ENCODE assay signal across 8 cellular contexts in the genomic region with DNA sequence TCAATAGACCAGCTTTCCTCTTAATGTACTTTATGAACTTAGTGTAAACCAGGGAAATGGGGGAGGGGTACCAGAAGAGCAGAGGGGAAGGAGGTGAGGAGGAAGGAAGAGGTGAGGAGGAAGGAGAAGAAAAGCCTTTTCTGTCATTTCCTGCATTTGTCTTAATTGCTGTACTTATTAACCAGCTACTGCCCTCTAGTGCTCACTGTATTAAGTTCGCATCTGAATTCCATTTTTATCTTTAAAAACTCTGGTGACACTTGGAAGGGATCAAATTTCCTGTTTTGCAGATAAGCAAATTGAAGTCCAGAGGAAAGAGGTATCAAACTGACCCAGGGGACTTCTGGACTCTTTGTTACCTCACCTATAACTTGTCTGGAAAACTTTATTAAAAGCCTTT. TPM values are rescaled to one million over a fixed set of nuclear protein-coding genes. Genes with fewer than 3 reads are reported as not detected.
A peak's percentile ranks its signal among the peaks of the same experiment; 100 is the strongest.
DNase-seq lines count a peak whose midpoint lies in the region; ATAC-seq, FAIRE-seq and TF ChIP-seq lines count a peak whose summit lies in the region.

No MANE protein-coding gene starts in this region.

- peak; percentile 87 for TF ChIP-seq CTCF in HFFc6 (IDR thresholded peaks at IDR 0.05)
- TF ChIP-seq CTCF in bronchial epithelial cell (IDR thresholded peaks at IDR 0.05; ENCODE audit: insufficient read depth, low read length, severe bottlenecking) = peak; percentile 67
- peak; percentile 71 for TF ChIP-seq CTCF in upper lobe of right lung (IDR thresholded peaks at IDR 0.05)

- no peak overlapping the region for H3K27ac ChIP-seq in upper lobe of right lung

- no peaks in the 10 kb centered on the region for H3K9me3 Mint-ChIP-seq in HFFc6

- H3K27me3 Mint-ChIP-seq in HFFc6 (ENCODE audit: insufficient read depth) = no peaks in the 10 kb centered on the region; the same call in 1 of the 2 replicates

- no peaks in the 10 kb centered on the region for H3K36me3 Mint-ChIP-seq in HFFc6 (ENCODE audit: low read depth)

- peak; percentile 75 for DNase-seq in DMS153 treated with DMSO at 0.1 percent for 48 hours (lab: John Stamatoyannopoulos, UW; ENCODE audit: unreplicated experiment)
- DNase-seq in HFFc6 = peak; percentile 51
- peak; percentile 60 for DNase-seq in NOMO-1 treated with DMSO at 0.1 percent for 48 hours (lab: John Stamatoyannopoulos, UW; ENCODE audit: unreplicated experiment)
- DNase-seq in bronchial epithelial cell (ENCODE audit: low read depth) = peak; percentile 65
- peak; percentile 19 for DNase-seq in left lobe of liver (ENCODE audit: low spot score)
- no peak for DNase-seq in upper lobe of right lung

- intact Hi-C loops in upper lobe of right lung (cut with DNase I) = no loop called here

- H3K36me3 ChIP-seq in bronchial epithelial cell (ENCODE audit: control insufficient read depth, insufficient read depth, low read length) = no peaks in the 10 kb centered on the region
- H3K36me3 ChIP-seq in upper lobe of right lung = no peaks in the 10 kb centered on the region

- peaks cover 24% of the 10 kb centered on the region for H3K4me1 Mint-ChIP-seq in HFFc6 (ENCODE audit: low read depth)

- no peak overlapping the region for H3K4me3 Mint-ChIP-seq in HFFc6

- H3K4me3 ChIP-seq in bronchial epithelial cell (ENCODE audit: low read depth, low read length) = no peak overlapping the region
- no peak overlapping the region for H3K4me3 ChIP-seq in upper lobe of right lung

- H3K27me3 ChIP-seq in bronchial epithelial cell (ENCODE audit: control insufficient read depth, insufficient read depth, low read length) (no peaks in the 10 kb centered on the region), upper lobe of right lung (no peaks in the 10 kb centered on the region)

- no peak overlapping the region for H3K27ac Mint-ChIP-seq in HFFc6

- peak; percentile 87 for ATAC-seq in left lobe of liver
- peak; percentile 83 for ATAC-seq in upper lobe of right lung
- ATAC-seq in GM19455 (IDR thresholded peaks at IDR 0.05; ENCODE audit: unreplicated experiment) = no peak
- no peak for ATAC-seq in HG02938 (IDR thresholded peaks at IDR 0.05; ENCODE audit: unreplicated experiment)

- no peak for FAIRE-seq in bronchial epithelial cell (lab: Jason Lieb, UNC)

- H3K9me3 ChIP-seq in upper lobe of right lung = no peaks in the 10 kb centered on the region

- H3K4me1 ChIP-seq in upper lobe of right lung = peaks cover 11% of the 10 kb centered on the region

RNA-seq across cellular contexts. Expression of a gene that starts 22.2 kb away (rescaled TPM):
- 10 to 100 TPM in 3 of 6 experiments, 1 to 10 TPM in 3; 4.8 to 11.7 (median 10.0) TPM for total RNA-seq in HFFc6 (2021; fragmentation: NEBNext Ultra II Directional; extraction: Animal tissue kit (Norgen Biotek cat#: 25700))
- 0.79 and 2.6 TPM in 2 replicates for total RNA-seq in bronchial epithelial cell
- total RNA-seq in left lobe of liver = 6.6 TPM
- total RNA-seq in upper lobe of right lung = 26.4 TPM

RNA-seq across cellular contexts. Expression of a gene that starts 29.1 kb away (rescaled TPM):
- total RNA-seq in HFFc6 (2021; fragmentation: NEBNext Ultra II Directional; extraction: Animal tissue kit (Norgen Biotek cat#: 25700)) = 10 to 100 TPM in 4 of 6 experiments, 1 to 10 TPM in 2; 8.7 to 13.9 (median 10.6) TPM
- total RNA-seq in bronchial epithelial cell (6.7 and 7.9 TPM in 2 replicates), left lobe of liver (8.3 TPM), upper lobe of right lung (14.0 TPM)

Comparison
In these comparisons a context has a peak if more than half of its experiments do, and no peak if none do; other contexts are left out.
1. ATAC-seq: peak in left lobe of liver (single experiment) and upper lobe of right lung (single experiment); none in GM19455 (single experiment) and HG02938 (single experiment).
2. Peak in every context shown above with its lines, with median percentiles within 50 percentile points of each other: CTCF ChIP-seq.